13 cellular contexts compared by ENCODE assay signal in genomic region chr16:69108069-69108904, GRCh38. TPM values are rescaled to one million over a fixed set of nuclear protein-coding genes. Genes with fewer than 3 reads are reported as not detected.
DNase-seq lines count a peak whose midpoint lies in the region; ATAC-seq and TF ChIP-seq lines count a peak whose summit lies in the region.
"Had no signal": no experiment of that assay in that cellular context is flagged by ENCODE, and none has a peak within 500 bp of the region (broad histone marks: within the 10 kb centered on the region; RNA-seq: fewer than 3 reads in every experiment).

No MANE protein-coding gene starts in this region.

- peaks cover 8% of the 10 kb centered on the region; the same call in 1 of the 2 replicates for H3K79me2 ChIP-seq in H9 (ENCODE audit: insufficient read depth, low read length)

- H2BK12ac ChIP-seq in H9 (ENCODE audit: insufficient read length, low read depth, low read length) = no peak overlapping the region

- no peak overlapping the region for H2AFZ ChIP-seq in H9 (ENCODE audit: low read length)

- H3K27ac Mint-ChIP-seq in H9 (peak overlapping the region; percentile 61 to 75 (median 62); a peak in 6 of 7 replicates), WTC11 (peak overlapping the region; percentile 80)
- H3K27ac Mint-ChIP-seq in activated CD8-positive, alpha-beta T cell treated with anti-CD3 and anti-CD28 coated beads, Interleukin-2, amount 10 ng/mL, durations not matched to agents 7 days and 5 days = no peak overlapping the region
- H3K27ac Mint-ChIP-seq: stimulated activated memory B cell treated with anti-CD40 and anti-IgM and Interleukin-4, amounts not matched to agents 10 μg/mL and 1 μg/mL and 100 μg/mL, for 72 hours; T-helper 17 cell had no signal

- H3K23ac ChIP-seq in H9 (ENCODE audit: insufficient read length, low read depth, low read length) = no peak overlapping the region

- H3K4ac ChIP-seq in H9 (ENCODE audit: low read depth, low read length) = no peak overlapping the region

- H3K27me3 Mint-ChIP-seq in H9 (ENCODE audit: low read depth) = peaks cover 6% of the 10 kb centered on the region; the same call in 1 of the 2 replicates
- peaks cover 6% of the 10 kb centered on the region; the same call in 1 of the 2 replicates for H3K27me3 Mint-ChIP-seq in WTC11 (ENCODE audit: low read depth)
- H3K27me3 Mint-ChIP-seq in activated CD8-positive, alpha-beta T cell treated with anti-CD3 and anti-CD28 coated beads, Interleukin-2, amount 10 ng/mL, durations not matched to agents 7 days and 5 days (ENCODE audit: low read depth) = peaks cover 29% of the 10 kb centered on the region

- no peaks in the 10 kb centered on the region for H3K9me3 ChIP-seq in H9 (ENCODE audit: control insufficient read depth, low read depth, low read length)
- H3K9me3 ChIP-seq in iPS-20b (ENCODE audit: insufficient read depth, low read depth, low read length) = no peaks in the 10 kb centered on the region

- peaks cover 47% of the 10 kb centered on the region for H3K36me3 ChIP-seq in iPS-20b (ENCODE audit: insufficient read depth, low read depth, low read length)

- H3K4me3 ChIP-seq in iPS-20b (ENCODE audit: low read length) (peak overlapping the region; percentile 85), skin epidermis (peak overlapping the region in 4 of 7 experiments; percentile 41 to 65 (median 62))

- no peak overlapping the region for H4K5ac ChIP-seq in H9 (ENCODE audit: insufficient read length, low read depth, low read length)

- H3K4me1 ChIP-seq in H9 (ENCODE audit: insufficient read depth, low read length) (peaks cover 7% of the 10 kb centered on the region; the same call in 1 of the 2 replicates), iPS-20b (ENCODE audit: insufficient read depth, low read length) (peaks cover 10% of the 10 kb centered on the region)

- ATAC-seq in WTC11 = peak; percentile 12
- no peak for ATAC-seq in GM18870 (IDR thresholded peaks at IDR 0.05; ENCODE audit: unreplicated experiment)
- no peak for ATAC-seq in HG03039 (IDR thresholded peaks at IDR 0.05; ENCODE audit: unreplicated experiment)
- no peak for ATAC-seq in activated CD8-positive, alpha-beta T cell treated with anti-CD3 and anti-CD28 coated beads, Interleukin-2, amount 10 ng/mL, durations not matched to agents 7 days and 5 days
- ATAC-seq: stimulated activated memory B cell treated with anti-CD40 and anti-IgM and Interleukin-4, amounts not matched to agents 10 μg/mL and 1 μg/mL and 100 μg/mL, for 72 hours; T-helper 17 cell had no signal

- TF ChIP-seq CTCF in H9 (conservative IDR thresholded peaks at IDR 0.05) (peak; percentile 11; the same call in 1 of the 3 replicates), WTC11 (IDR thresholded peaks at IDR 0.05) (no peak)

- H2BK5ac ChIP-seq in H9 (ENCODE audit: insufficient read length, low read length) = no peak overlapping the region

- DNase-seq in H9 = peak; percentile 67
- peak; percentile 40 for DNase-seq in WTC11 (ENCODE audit: low spot score)
- DNase-seq in NCI-H345 (lab: John Stamatoyannopoulos, UW) = no peak
- no peak for DNase-seq in activated CD8-positive, alpha-beta T cell treated with anti-CD3 and anti-CD28 coated beads, Interleukin-2, amount 10 ng/mL, durations not matched to agents 7 days and 5 days
- DNase-seq: activated CD8-positive, alpha-beta memory T cell treated with anti-CD3 and anti-CD28 coated beads, Interleukin-2, amount 50 U/mL, for 4 hours; DND-41; NCI-H524 treated with DMSO at 0.1 percent for 48 hours; T-helper 17 cell had no signal

- CTCF ChIA-PET in WTC11 (lab: Charles Lee) = interaction anchor here (0.9 to 1.9 kb wide), 12 partner anchors 10 to 206 kb away, joined by 3 to 9 read pairs (median 4); no protein-coding TSS in a partner anchor
- CTCF ChIA-PET in activated CD8-positive, alpha-beta T cell treated with anti-CD3 and anti-CD28 coated beads, Interleukin-2, amount 10 ng/mL, durations not matched to agents 7 days and 5 days (lab: Charles Lee) = interaction anchor here (1.2 to 1.4 kb wide), 3 partner anchors 15 to 587 kb away, joined by 3 to 5 read pairs (median 5); no protein-coding TSS in a partner anchor

- H3K23me2 ChIP-seq in H9 (ENCODE audit: insufficient read length, low read depth, low read length, poor library complexity, severe bottlenecking) = peaks cover 19% of the 10 kb centered on the region

- H4K91ac ChIP-seq in H9 (ENCODE audit: insufficient read length, low read depth, low read length) = no peak overlapping the region

- H3K9ac ChIP-seq in H9 (ENCODE audit: extremely low read depth, insufficient read length, low read length) (peak overlapping the region; percentile 10), iPS-20b (ENCODE audit: low read depth, low read length) (peak overlapping the region; percentile 85)

- H3K27me3 ChIP-seq in H9 (ENCODE audit: insufficient read depth, low read length) = no peaks in the 10 kb centered on the region
- no peaks in the 10 kb centered on the region for H3K27me3 ChIP-seq in iPS-20b (ENCODE audit: insufficient read depth, low read length)

- no peak overlapping the region for H2AK5ac ChIP-seq in H9 (ENCODE audit: insufficient read length, low read length)

- H4K8ac ChIP-seq in H9 (replicated peaks; ENCODE audit: insufficient read length, low read depth, low read length) = no peak overlapping the region

- no peak overlapping the region for H2BK15ac ChIP-seq in H9 (ENCODE audit: low read depth, low read length)

- no peak overlapping the region for H2BK120ac ChIP-seq in H9 (ENCODE audit: low read depth, low read length, poor library complexity, severe bottlenecking)

- H3K27ac ChIP-seq in H9 (ENCODE audit: insufficient read length, low read depth, low read length) (peak overlapping the region; percentile 6), iPS-20b (ENCODE audit: low read length) (peak overlapping the region; percentile 34), skin epidermis (peak overlapping the region in 2 of 21 experiments; percentile 75 to 91)

- H3K79me1 ChIP-seq in H9 (ENCODE audit: insufficient read depth, low read depth, low read length, poor library complexity, severe bottlenecking) = no peaks in the 10 kb centered on the region

- H3K56ac ChIP-seq in H9 (ENCODE audit: insufficient read length, low read depth, low read length) = no peak overlapping the region

- H3K14ac ChIP-seq in H9 (ENCODE audit: insufficient read depth, low read length) = no peak overlapping the region; the same call in 1 of the 2 replicates

- H3K4me3 Mint-ChIP-seq in H9 (peak overlapping the region; percentile 86 to 94), WTC11 (peak overlapping the region; percentile 88)
- no peak overlapping the region for H3K4me3 Mint-ChIP-seq in activated CD8-positive, alpha-beta T cell treated with anti-CD3 and anti-CD28 coated beads, Interleukin-2, amount 10 ng/mL, durations not matched to agents 7 days and 5 days
- H3K4me3 Mint-ChIP-seq: stimulated activated memory B cell treated with anti-CD40 and anti-IgM and Interleukin-4, amounts not matched to agents 10 μg/mL and 1 μg/mL and 100 μg/mL, for 72 hours; T-helper 17 cell had no signal

- H3K36me3 Mint-ChIP-seq in H9 (ENCODE audit: insufficient read depth in 1 of 3, low read depth in 3 of 3) (peaks cover 26 to 45% (median 37%) of the 10 kb centered on the region in 3 experiments), WTC11 (peaks cover 36% of the 10 kb centered on the region)
- H3K36me3 Mint-ChIP-seq in activated CD8-positive, alpha-beta T cell treated with anti-CD3 and anti-CD28 coated beads, Interleukin-2, amount 10 ng/mL, durations not matched to agents 7 days and 5 days (ENCODE audit: low read depth) = peaks cover 3% of the 10 kb centered on the region

- H3K9me3 Mint-ChIP-seq in H9 (peaks cover 0 to 3% of the 10 kb centered on the region in 2 experiments; a peak in 2 of 5 replicates), WTC11 (no peaks in the 10 kb centered on the region)
- H3K9me3 Mint-ChIP-seq in activated CD8-positive, alpha-beta T cell treated with anti-CD3 and anti-CD28 coated beads, Interleukin-2, amount 10 ng/mL, durations not matched to agents 7 days and 5 days (ENCODE audit: insufficient read depth) = no peaks in the 10 kb centered on the region
- H3K9me3 Mint-ChIP-seq: stimulated activated memory B cell treated with anti-CD40 and anti-IgM and Interleukin-4, amounts not matched to agents 10 μg/mL and 1 μg/mL and 100 μg/mL, for 72 hours had no signal

- H3K4me1 Mint-ChIP-seq in H9 (peaks cover 32 to 39% of the 10 kb centered on the region in 2 experiments), WTC11 (peaks cover 57% of the 10 kb centered on the region)
- H3K4me1 Mint-ChIP-seq in activated CD8-positive, alpha-beta T cell treated with anti-CD3 and anti-CD28 coated beads, Interleukin-2, amount 10 ng/mL, durations not matched to agents 7 days and 5 days (ENCODE audit: low read depth) = peaks cover 20% of the 10 kb centered on the region

- WGBS in H9 (ENCODE audit: extremely low coverage, insufficient read length, low lambda C conversion rate) = no CpG with 5 or more reads among the region's 8 CpGs

- POLR2A ChIA-PET in WTC11 (lab: Charles Lee) = interaction anchor here (0.7 to 0.9 kb wide), 3 partner anchors 10 to 30 kb away, joined by 3 read pairs; no protein-coding TSS in a partner anchor
- POLR2A ChIA-PET in activated CD8-positive, alpha-beta T cell treated with anti-CD3 and anti-CD28 coated beads, Interleukin-2, amount 10 ng/mL, durations not matched to agents 7 days and 5 days (lab: Charles Lee) = no interaction called here

- no peak overlapping the region for H3T11ph ChIP-seq in H9 (ENCODE audit: low read length)

- H3K18ac ChIP-seq in H9 (ENCODE audit: insufficient read length, low read depth, low read length) = peak overlapping the region; percentile 12

- H4K20me1 ChIP-seq in H9 (ENCODE audit: control insufficient read depth, insufficient read depth, insufficient read length) = no peaks in the 10 kb centered on the region

- peak overlapping the region; percentile 71 for H3K4me2 ChIP-seq in H9 (ENCODE audit: insufficient read depth, insufficient read length, low read length)

- H2BK20ac ChIP-seq in H9 (ENCODE audit: low read depth, low read length, poor library complexity, severe bottlenecking) = no peak overlapping the region

TF ChIP-seq in WTC11, 78 proteins besides CTCF, POLR2A, EP300 and RAD21 (continues in another document):
- TF ChIP-seq GTF2I (CRISPR knock-in tag; conservative IDR thresholded peaks at IDR 0.05) (no peak), SP1 (CRISPR knock-in tag; conservative IDR thresholded peaks at IDR 0.05) (peak; percentile 53; the same call in 1 of the 2 replicates), CBFB (CRISPR knock-in tag; IDR thresholded peaks at IDR 0.05; ENCODE audit: low read depth) (no peak)

RNA-seq across cellular contexts. Expression of gene HAS3, which starts 2.8 kb away (rescaled TPM):
- total RNA-seq in H9 (2021) (98.4 and 100 TPM in 2 replicates), WTC11 (2021) (54.4 to 66.9 TPM (median 56.0 TPM) in 3 replicates)
- total RNA-seq in activated CD8-positive, alpha-beta T cell treated with anti-CD3 and anti-CD28 coated beads, Interleukin-2, amount 10 ng/mL, durations not matched to agents 7 days and 5 days = under 1 TPM; 0.44 to 0.47 TPM

RNA-seq across cellular contexts. Expression of gene CHTF8, which starts 24.1 kb away (rescaled TPM):
- total RNA-seq in H9 (2021) (168 and 181 TPM in 2 replicates), WTC11 (2021) (115 to 134 TPM (median 132 TPM) in 3 replicates)
- total RNA-seq in activated CD8-positive, alpha-beta T cell treated with anti-CD3 and anti-CD28 coated beads, Interleukin-2, amount 10 ng/mL, durations not matched to agents 7 days and 5 days = 100 to 1,000 TPM; 132 to 143 TPM

RNA-seq across cellular contexts. Expression of gene UTP4, which starts 24.2 kb away (rescaled TPM):
- total RNA-seq in H9 (2021) = 94.0 and 96.3 TPM in 2 replicates
- 71.0 to 85.7 TPM (median 74.4 TPM) in 3 replicates for total RNA-seq in WTC11 (2021)
- 10 to 100 TPM; 56.3 to 59.7 TPM for total RNA-seq in activated CD8-positive, alpha-beta T cell treated with anti-CD3 and anti-CD28 coated beads, Interleukin-2, amount 10 ng/mL, durations not matched to agents 7 days and 5 days

Comparison
In these comparisons a context has a peak if more than half of its experiments do, and no peak if none do; other contexts are left out.
1. DNase-seq: peak in H9 (single experiment) and WTC11 (single experiment); none in NCI-H345 (single experiment) and activated CD8-positive, alpha-beta T cell treated with anti-CD3 and anti-CD28 coated beads, Interleukin-2, amount 10 ng/mL, durations not matched to agents 7 days and 5 days (single experiment).
2. RNA of gene HAS3, which starts 2.8 kb away (total RNA-seq): 98.4 to 100 TPM in H9 and 54.4 to 66.9 TPM in WTC11; 0.44 to 0.47 TPM in activated CD8-positive, alpha-beta T cell treated with anti-CD3 and anti-CD28 coated beads, Interleukin-2, amount 10 ng/mL, durations not matched to agents 7 days and 5 days; every median in the first group is over 10 times any median in the second.